8 cellular contexts compared by ENCODE assay signal in genomic region chr4:8157944-8158709, GRCh38. TPM values are rescaled to one million over a fixed set of nuclear protein-coding genes. Genes with fewer than 3 reads are reported as not detected.
DNase-seq lines count a peak whose midpoint lies in the region; ATAC-seq and TF ChIP-seq lines count a peak whose summit lies in the region.

No MANE protein-coding gene starts in this region.

- no peaks in the 10 kb centered on the region for H3K36me3 ChIP-seq in heart left ventricle

- WGBS in heart left ventricle, 4 donors, result 2 to 7% (median 3%) methylated on average over 3 to 70 of the region's 70 CpGs

- H3K27me3 ChIP-seq in heart left ventricle, result peaks cover 0 to 14% (median 2%) of the 10 kb centered on the region in 9 donors

- H3K4me3 ChIP-seq in heart left ventricle, result peak overlapping the region; percentile 56 to 99 (median 74)
- H3K4me3 ChIP-seq in skeletal muscle cell (ENCODE audit: low read depth, low read length), result peak overlapping the region; percentile 50

- ATAC-seq in GM21367 (IDR thresholded peaks at IDR 0.05; ENCODE audit: unreplicated experiment) (peak; percentile 3), heart left ventricle (peak in 2 of 4 donors; percentile 0 to 1)

- H3K4me1 ChIP-seq in heart left ventricle, result peaks cover 5 to 38% (median 21%) of the 10 kb centered on the region in 12 donors

- no peaks in the 10 kb centered on the region for H3K9me3 ChIP-seq in heart left ventricle

- H3K36me3 Mint-ChIP-seq in T-helper 1 cell treated with Interleukin-12 subunit alpha and Interleukin-12 subunit beta and Interleukin-4 antibody, amounts not matched to agents 30 μg/mL and 1 μg/mL, for 36 hours (ENCODE audit: low read depth), result peaks cover 3% of the 10 kb centered on the region

- H3K27ac ChIP-seq in heart left ventricle, result peak overlapping the region in 3 of 12 donors; percentile 51 to 79 (median 53)

- peak overlapping the region; percentile 40 for H3K4me3 Mint-ChIP-seq in T-helper 1 cell treated with Interleukin-12 subunit alpha and Interleukin-12 subunit beta and Interleukin-4 antibody, amounts not matched to agents 30 μg/mL and 1 μg/mL, for 36 hours

- H3K27ac Mint-ChIP-seq in T-helper 1 cell treated with Interleukin-12 subunit alpha and Interleukin-12 subunit beta and Interleukin-4 antibody, amounts not matched to agents 30 μg/mL and 1 μg/mL, for 36 hours, result no peak overlapping the region

- DNase-seq in heart left ventricle (peak in 1 of 5 donors; percentile 70), skeletal muscle cell (ENCODE audit: low read depth) (no peak), NCI-H2029 treated with DMSO at 0.1 percent for 48 hours (lab: John Stamatoyannopoulos, UW) (no peak), SW 1271 (lab: John Stamatoyannopoulos, UW) (no peak), midbrain (lab: John Stamatoyannopoulos, UW) (no peak), SK-N-DZ (ENCODE audit: low spot score) (no peak)

- peaks cover 31% of the 10 kb centered on the region for H3K27me3 Mint-ChIP-seq in T-helper 1 cell treated with Interleukin-12 subunit alpha and Interleukin-12 subunit beta and Interleukin-4 antibody, amounts not matched to agents 30 μg/mL and 1 μg/mL, for 36 hours (ENCODE audit: low read depth)

- H3K9me3 Mint-ChIP-seq in T-helper 1 cell treated with Interleukin-12 subunit alpha and Interleukin-12 subunit beta and Interleukin-4 antibody, amounts not matched to agents 30 μg/mL and 1 μg/mL, for 36 hours, result no peaks in the 10 kb centered on the region

- no peak for TF ChIP-seq POLR2A in heart left ventricle (IDR thresholded peaks at IDR 0.05)

- no peak for TF ChIP-seq CTCF in heart left ventricle (IDR thresholded peaks at IDR 0.05)

- intact Hi-C loops in heart left ventricle (cut with DNase I), result loop anchor here in 2 of 10 donors (5.0 kb wide), 2 partner anchors 46 to 106 kb away; no protein-coding TSS in a partner anchor

- H3K4me1 Mint-ChIP-seq in T-helper 1 cell treated with Interleukin-12 subunit alpha and Interleukin-12 subunit beta and Interleukin-4 antibody, amounts not matched to agents 30 μg/mL and 1 μg/mL, for 36 hours (ENCODE audit: low read depth), result peaks cover 10% of the 10 kb centered on the region

RNA-seq across cellular contexts. Expression of gene ABLIM2, which starts 0.5 kb away (rescaled TPM):
- total RNA-seq in heart left ventricle, result 10 to 100 TPM; 14.3 to 25.8 (median 18.4) TPM
- polyA plus RNA-seq in heart left ventricle, result 10 to 100 TPM; 11.1 to 27.9 TPM
- 0.16 and 0.37 TPM in 2 replicates for polyA plus RNA-seq in SK-N-DZ (2014; cell fraction: cytosol; rRNA removed)
- 0.08 TPM in 1 of 2 replicates, not detected in the other for polyA plus RNA-seq in SK-N-DZ (2014; cell fraction: nucleus; rRNA removed)

RNA-seq across cellular contexts. Expression of gene SH3TC1, which starts 41.0 kb away (rescaled TPM):
- 10 to 100 TPM in 6 of 9 donors, 1 to 10 TPM in 3; 6.0 to 45.9 (median 11.5) TPM for total RNA-seq in heart left ventricle
- 1 to 10 TPM; 5.8 to 8.1 TPM for polyA plus RNA-seq in heart left ventricle
- 0.26 and 1.7 TPM in 2 replicates for polyA plus RNA-seq in SK-N-DZ (2014; cell fraction: cytosol; rRNA removed)
- polyA plus RNA-seq in SK-N-DZ (2014; cell fraction: nucleus; rRNA removed), result 0.84 and 3.0 TPM in 2 replicates
